16 cellular contexts compared by ENCODE assay signal in genomic region chr7:87473192-87473591, GRCh38. TPM values are rescaled to one million over a fixed set of nuclear protein-coding genes. Genes with fewer than 3 reads are reported as not detected.
"Had no signal": no experiment of that assay in that cellular context is flagged by ENCODE, and none has a peak within 500 bp of the region (broad histone marks: within the 10 kb centered on the region; RNA-seq: fewer than 3 reads in every experiment).

No MANE protein-coding gene starts in this region.

- DNase-seq: activated CD4-positive, alpha-beta T cell treated with anti-CD3 and anti-CD28 coated beads, Interleukin-2, amount 50 U/mL, for 4 hours; activated effector memory CD4-positive, alpha-beta T cell treated with Interleukin-2 at 50 U/mL for 16 hours; activated T-cell treated with anti-CD3 and anti-CD28 coated beads, Interleukin-2, amount 50 U/mL, for 1 hour; amygdala; effector memory CD8-positive, alpha-beta T cell; mucosa of descending colon; natural killer cell; occipital lobe; stimulated activated CD4-positive, alpha-beta T cell treated with anti-CD3 and anti-CD28 coated beads, Interleukin-2, amount 100 ng/mL, for 48 hours; stomach; T-helper 17 cell had no signal

- H3K36me3 Mint-ChIP-seq: activated naive CD8-positive, alpha-beta T cell; brain; natural killer cell had no signal

- ATAC-seq: effector memory CD8-positive, alpha-beta T cell; gastroesophageal sphincter; mucosa of descending colon; natural killer cell; T-helper 17 cell had no signal

- H3K27ac Mint-ChIP-seq: activated naive CD8-positive, alpha-beta T cell; brain; effector memory CD8-positive, alpha-beta T cell; natural killer cell; progenitor cell of endocrine pancreas; T-helper 17 cell had no signal

- H3K9me3 Mint-ChIP-seq: effector memory CD8-positive, alpha-beta T cell; natural killer cell had no signal

- H3K4me3 Mint-ChIP-seq: activated naive CD8-positive, alpha-beta T cell; effector memory CD8-positive, alpha-beta T cell; natural killer cell; T-helper 17 cell had no signal

RNA-seq across cellular contexts. Expression of gene ABCB4, which starts 2.3 kb away (rescaled TPM):
- total RNA-seq: lung microvascular endothelial cell had no signal
